9 cellular contexts compared by ENCODE assay signal in the genomic region with DNA sequence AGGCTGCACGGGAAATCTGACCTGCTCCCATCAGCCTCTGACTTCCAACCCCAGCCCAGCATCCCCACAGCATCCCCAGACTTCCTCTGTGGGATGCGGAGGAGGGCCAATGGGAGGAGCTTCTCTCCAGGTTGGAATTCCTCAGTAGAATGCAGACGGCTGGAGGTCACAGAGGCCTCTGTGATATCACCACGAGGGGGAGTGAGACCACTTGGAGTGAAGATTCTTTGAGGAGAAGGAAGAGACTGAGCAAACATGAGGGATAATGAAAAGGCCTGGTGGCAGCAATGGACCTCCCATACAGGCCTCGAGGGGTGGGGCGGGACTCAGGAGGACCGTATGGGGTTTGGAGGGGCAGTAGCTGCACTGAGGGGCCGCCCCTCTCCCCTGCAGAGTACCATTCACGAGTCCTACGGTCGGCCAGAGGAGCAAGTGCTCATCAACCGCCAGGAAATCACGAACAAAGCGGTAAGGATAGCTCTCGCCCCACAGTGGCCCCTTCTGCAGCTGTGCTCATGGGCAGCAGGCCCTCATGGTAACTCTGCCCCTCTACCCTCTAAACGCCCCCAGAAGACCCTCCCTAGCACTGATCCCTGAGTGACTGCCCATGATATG. TPM values are rescaled to one million over a fixed set of nuclear protein-coding genes. Genes with fewer than 3 reads are reported as not detected.
DNase-seq lines count a peak whose midpoint lies in the region; ATAC-seq and TF ChIP-seq lines count a peak whose summit lies in the region.
"Had no signal": no experiment of that assay in that cellular context is flagged by ENCODE, and none has a peak within 500 bp of the region (broad histone marks: within the 10 kb centered on the region; RNA-seq: fewer than 3 reads in every experiment).

Gene CATSPER4 (plus strand): TSS at position 230 of the 615 bp plus-strand sequence. CDS start 26 bp downstream, at position 256.

- peak; percentile 9 for DNase-seq in CD1c-positive myeloid dendritic cell (ENCODE audit: extremely low spot score)
- DNase-seq in HEK293T (ENCODE audit: extremely low spot score) = peak; percentile 59
- no peak for DNase-seq in activated naive CD8-positive, alpha-beta T cell treated with anti-CD3 and anti-CD28 coated beads for 36 hours
- DNase-seq in kidney tubule cell (ENCODE audit: low spot score) = peak; percentile 25
- no peak for DNase-seq in activated CD8-positive, alpha-beta memory T cell treated with anti-CD3 and anti-CD28 coated beads, Interleukin-2, amount 50 U/mL, for 48 hours
- no peak for DNase-seq in LoVo (ENCODE audit: low spot score)

- H3K27me3 Mint-ChIP-seq in activated naive CD8-positive, alpha-beta T cell treated with anti-CD3 and anti-CD28 coated beads for 36 hours = no peaks in the 10 kb centered on the region

- H3K4me1 Mint-ChIP-seq in activated naive CD8-positive, alpha-beta T cell treated with anti-CD3 and anti-CD28 coated beads for 36 hours = peaks cover 12% of the 10 kb centered on the region

- peak within 1 kb of the TSS; percentile 2 for H3K27ac Mint-ChIP-seq in activated naive CD8-positive, alpha-beta T cell treated with anti-CD3 and anti-CD28 coated beads for 36 hours

- no peaks in the 10 kb centered on the region for H3K36me3 Mint-ChIP-seq in activated naive CD8-positive, alpha-beta T cell treated with anti-CD3 and anti-CD28 coated beads for 36 hours

- ATAC-seq in GM21526 (IDR thresholded peaks at IDR 0.05; ENCODE audit: low FRiP score, unreplicated experiment) (no peak), HG03135 (IDR thresholded peaks at IDR 0.05; ENCODE audit: unreplicated experiment) (no peak)

- CTCF ChIA-PET in HEK293T (lab: Yijun Ruan, JAX) = interaction anchor here (0.5 to 2.8 kb wide), 5 partner anchors 16 to 300 kb away, joined by 3 to 11 read pairs (median 3); partner anchors contain the start of gene CEP85

- no peaks in the 10 kb centered on the region for H3K9me3 Mint-ChIP-seq in activated naive CD8-positive, alpha-beta T cell treated with anti-CD3 and anti-CD28 coated beads for 36 hours

- POLR2A ChIA-PET in HEK293T (lab: Yijun Ruan, JAX) = interaction anchor here (1.0 to 2.8 kb wide), 2 partner anchors 21 to 44 kb away, joined by 6 to 8 read pairs; partner anchors contain the start of genes CEP85 and ZNF593

- H3K4me3 Mint-ChIP-seq in activated naive CD8-positive, alpha-beta T cell treated with anti-CD3 and anti-CD28 coated beads for 36 hours = no peak within 1 kb of the TSS

TF ChIP-seq in HEK293T, 16 proteins besides CTCF, POLR2A, EP300 and RAD21:
- no peak for TF ChIP-seq SUZ12 (IDR thresholded peaks at IDR 0.05)

RNA-seq across cellular contexts. Expression of gene CATSPER4, which starts in this region (rescaled TPM):
- not detected for total RNA-seq in activated naive CD8-positive, alpha-beta T cell treated with anti-CD3 and anti-CD28 coated beads for 36 hours
- total RNA-seq: dermis microvascular lymphatic vessel endothelial cell had no signal

Comparison
In these comparisons a context has a peak if more than half of its experiments do, and no peak if none do; other contexts are left out.
1. DNase-seq: peak in CD1c-positive myeloid dendritic cell (single experiment), HEK293T (single experiment) and kidney tubule cell (single experiment); none in activated naive CD8-positive, alpha-beta T cell treated with anti-CD3 and anti-CD28 coated beads for 36 hours (single experiment), activated CD8-positive, alpha-beta memory T cell treated with anti-CD3 and anti-CD28 coated beads, Interleukin-2, amount 50 U/mL, for 48 hours (single experiment) and LoVo (single experiment).